Comparison of ENCODE assay signal across 1 cellular context in the genomic region with DNA sequence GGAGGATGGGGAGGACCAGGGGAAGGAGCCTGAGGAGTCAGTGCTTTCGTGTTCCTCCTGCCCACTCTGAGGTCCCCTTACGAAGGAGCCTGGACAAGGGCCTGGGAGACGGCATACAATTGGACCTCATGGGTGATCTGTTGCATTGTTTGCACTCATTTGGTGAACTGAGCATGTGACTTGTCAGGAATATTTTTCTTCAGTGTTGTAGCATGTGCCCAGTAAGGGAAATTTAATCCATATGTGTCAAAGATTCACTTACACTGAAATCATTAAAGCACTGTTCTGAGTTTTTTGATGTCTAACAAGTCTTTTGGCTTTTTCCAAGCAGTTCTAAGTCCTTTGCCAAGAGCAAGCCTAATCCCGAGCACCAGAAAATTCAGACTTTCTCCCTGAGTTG.
TF ChIP-seq lines count a peak whose summit lies in the region.

No MANE protein-coding gene starts in this region.

TF ChIP-seq in SK-N-SH, 30 proteins besides CTCF, POLR2A, EP300 and RAD21 (continued from another document):
- TF ChIP-seq, protein P1, sequence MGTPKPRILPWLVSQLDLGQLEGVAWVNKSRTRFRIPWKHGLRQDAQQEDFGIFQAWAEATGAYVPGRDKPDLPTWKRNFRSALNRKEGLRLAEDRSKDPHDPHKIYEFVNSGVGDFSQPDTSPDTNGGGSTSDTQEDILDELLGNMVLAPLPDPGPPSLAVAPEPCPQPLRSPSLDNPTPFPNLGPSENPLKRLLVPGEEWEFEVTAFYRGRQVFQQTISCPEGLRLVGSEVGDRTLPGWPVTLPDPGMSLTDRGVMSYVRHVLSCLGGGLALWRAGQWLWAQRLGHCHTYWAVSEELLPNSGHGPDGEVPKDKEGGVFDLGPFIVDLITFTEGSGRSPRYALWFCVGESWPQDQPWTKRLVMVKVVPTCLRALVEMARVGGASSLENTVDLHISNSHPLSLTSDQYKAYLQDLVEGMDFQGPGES (IDR thresholded peaks at IDR 0.05; ENCODE audit: low read depth, low read length): no peak
- TF ChIP-seq TCF12 (IDR thresholded peaks at IDR 0.05) (no peak), SMC3 (IDR thresholded peaks at IDR 0.05; ENCODE audit: low read depth, low read length) (no peak)
